Comparison of ENCODE assay signal across 2 cellular contexts in the genomic region with DNA sequence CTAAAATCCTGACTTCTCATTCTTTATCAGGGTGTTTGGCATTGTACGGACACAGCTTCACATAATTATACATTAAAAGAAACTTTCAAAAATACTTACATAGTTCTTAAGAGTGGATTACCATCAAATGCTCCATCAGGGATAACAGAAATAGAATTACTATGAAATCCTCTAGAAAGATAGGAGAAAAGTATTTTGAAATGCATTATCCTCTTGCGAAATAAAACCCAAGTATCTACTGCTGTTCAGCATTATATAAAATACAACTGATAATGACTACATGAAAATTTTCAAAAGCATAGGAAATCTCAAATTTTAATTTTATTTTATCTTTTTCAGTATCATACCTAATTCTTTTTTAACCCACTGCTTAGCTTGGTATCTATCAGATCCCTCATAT.
A peak's percentile ranks its signal among the peaks of the same experiment; 100 is the strongest.
TF ChIP-seq lines count a peak whose summit lies in the region.

No MANE protein-coding gene starts in this region.

TF ChIP-seq in A549, 52 proteins besides CTCF, POLR2A, EP300 and RAD21:
- TF ChIP-seq CEBPB (IDR thresholded peaks at IDR 0.05) (no peak), ZC3H11A (IDR thresholded peaks at IDR 0.05) (no peak), JUNB (IDR thresholded peaks at IDR 0.05) (no peak), SREBF2 (IDR thresholded peaks at IDR 0.05) (no peak)

TF ChIP-seq in K562, 482 proteins besides CTCF, POLR2A, EP300 and RAD21:
- TF ChIP-seq CEBPB (tag; IDR thresholded peaks at IDR 0.05) (peak; percentile 61), CEBPG (CRISPR knock-in tag; IDR thresholded peaks at IDR 0.05) (no peak), CEBPG (tag; conservative IDR thresholded peaks at IDR 0.05 in 1 of 2, IDR thresholded peaks at IDR 0.05 in 1 of 2) (0 out of 4 replicates have a peak, but pooled peaks of 1 of the 2 experiments have one; percentile 15), RBM39 (optimal IDR thresholded peaks at IDR 0.05; ENCODE audit: low read depth, low read length) (no peak)
TF ChIP-seq in K562: peak in this region for 2.
